In genomic region chr14:63266106-63266505, GRCh38 we compare ENCODE assay signal across 1 cellular context.
TF ChIP-seq lines count a peak whose summit lies in the region.

No MANE protein-coding gene starts in this region.

TF ChIP-seq in H1, 55 proteins besides CTCF, POLR2A, EP300 and RAD21:
- no peak for TF ChIP-seq POU5F1 (IDR thresholded peaks at IDR 0.05; ENCODE audit: low read depth, low read length)
- no peak for TF ChIP-seq JUN (IDR thresholded peaks at IDR 0.05; ENCODE audit: low read depth, low read length)
- no peak for TF ChIP-seq MAX (IDR thresholded peaks at IDR 0.05)
- no peak for TF ChIP-seq CREB1 (IDR thresholded peaks at IDR 0.05)
- no peak for TF ChIP-seq SIX5 (IDR thresholded peaks at IDR 0.05; ENCODE audit: low read depth, low read length)
- TF ChIP-seq HDAC6 (IDR thresholded peaks at IDR 0.05; ENCODE audit: low read depth, low read length) = no peak
- no peak for TF ChIP-seq SIRT6 (IDR thresholded peaks at IDR 0.05; ENCODE audit: low read length)
- TF ChIP-seq SP1 (IDR thresholded peaks at IDR 0.05; ENCODE audit: low read depth, low read length) = peak; percentile 54; the same call in 1 of the 2 replicates
- TF ChIP-seq CTBP2 (IDR thresholded peaks at IDR 0.05; ENCODE audit: borderline replicate concordance, insufficient read depth, insufficient read length, low read length) = no peak
- TF ChIP-seq MAFK (IDR thresholded peaks at IDR 0.05; ENCODE audit: low read depth, low read length) = no peak
- no peak for TF ChIP-seq GABPA (IDR thresholded peaks at IDR 0.05; ENCODE audit: borderline replicate concordance, insufficient read depth, low read length)
- no peak for TF ChIP-seq BACH1 (IDR thresholded peaks at IDR 0.05; ENCODE audit: low read length)
- TF ChIP-seq TEAD4 (IDR thresholded peaks at IDR 0.05; ENCODE audit: low read depth, low read length) = 0 out of 2 replicates have a peak, but pooled peaks have one; percentile 44
- no peak for TF ChIP-seq RNF2 (IDR thresholded peaks at IDR 0.05; ENCODE audit: borderline replicate concordance, low read depth, low read length, missing control alignments, poor library complexity, severe bottlenecking)
- no peak for TF ChIP-seq TBP (IDR thresholded peaks at IDR 0.05; ENCODE audit: low read depth, low read length)
- no peak for TF ChIP-seq BCL11A (IDR thresholded peaks at IDR 0.05; ENCODE audit: low read depth in 2 of 2, low read length in 2 of 2)
- no peak for TF ChIP-seq TAF1 (IDR thresholded peaks at IDR 0.05; ENCODE audit: low read depth, low read length)
- TF ChIP-seq SP2 (IDR thresholded peaks at IDR 0.05; ENCODE audit: low read length) = no peak
